In the genomic region with DNA sequence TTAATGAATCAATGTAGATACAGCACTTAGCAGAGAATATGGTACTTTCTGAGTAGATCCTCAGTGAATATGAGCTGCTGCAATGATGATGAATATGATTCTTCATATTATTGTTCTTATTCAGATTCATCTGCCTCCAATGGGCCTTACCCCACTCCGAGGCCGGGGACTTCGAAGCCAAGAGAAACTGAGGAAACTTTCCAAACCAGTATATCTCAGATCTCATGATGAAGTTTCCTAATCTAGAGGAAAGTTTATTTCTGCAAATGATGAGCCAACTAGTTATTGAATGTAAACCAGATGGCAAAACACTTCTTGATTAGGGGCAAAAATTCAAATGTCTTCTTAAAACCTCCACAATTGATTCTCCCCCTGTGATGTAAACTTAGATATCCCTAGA, we compare ENCODE assay signal across 25 cellular contexts.
"Had no signal": no experiment of that assay in that cellular context is flagged by ENCODE, and none has a peak within 500 bp of the region (broad histone marks: within the 10 kb centered on the region; RNA-seq: fewer than 3 reads in every experiment).

No MANE protein-coding gene starts in this region.

- H3K79me2 ChIP-seq: hepatocyte had no signal

- H3K27me3 ChIP-seq: colonic mucosa, esophagus squamous epithelium, foreskin keratinocyte, gastroesophageal sphincter, heart left ventricle, hepatocyte, left lung, right atrium auricular region, sigmoid colon, tibial nerve, upper lobe of left lung had no signal

- ATAC-seq: foreskin keratinocyte; gastroesophageal sphincter; heart left ventricle; left lung; naive thymus-derived CD8-positive, alpha-beta T cell; stimulated activated memory B cell treated with anti-CD40 and anti-IgM and Interleukin-4, amounts not matched to agents 10 μg/mL and 1 μg/mL and 100 μg/mL, for 72 hours; stimulated activated naive CD8-positive, alpha-beta T cell treated with anti-CD3 and anti-CD28 coated beads, Interleukin-15, Interleukin-2, amounts not matched to agents 100 U/mL and 50 U/mL, for 24 hours had no signal

- H3K27ac Mint-ChIP-seq: stimulated activated memory B cell treated with anti-CD40 and anti-IgM and Interleukin-4, amounts not matched to agents 10 μg/mL and 1 μg/mL and 100 μg/mL, for 72 hours had no signal

- H3K4me3 ChIP-seq: colonic mucosa, esophagus squamous epithelium, gastroesophageal sphincter, heart left ventricle, hepatocyte, left lung, prostate gland, right atrium auricular region, sigmoid colon, thoracic aorta, tibial nerve, upper lobe of left lung had no signal

- H3K36me3 ChIP-seq: colonic mucosa, prostate gland had no signal

- H2AFZ ChIP-seq: hepatocyte had no signal

- H3K27me3 Mint-ChIP-seq: naive thymus-derived CD8-positive, alpha-beta T cell; stimulated activated memory B cell treated with anti-CD40 and anti-IgM and Interleukin-4, amounts not matched to agents 10 μg/mL and 1 μg/mL and 100 μg/mL, for 72 hours had no signal

- H3K4me3 Mint-ChIP-seq: naive thymus-derived CD8-positive, alpha-beta T cell; nephron progenitor cell; stimulated activated memory B cell treated with anti-CD40 and anti-IgM and Interleukin-4, amounts not matched to agents 10 μg/mL and 1 μg/mL and 100 μg/mL, for 72 hours had no signal

- H3K27ac ChIP-seq: colonic mucosa, esophagus squamous epithelium, foreskin keratinocyte, gastroesophageal sphincter, heart left ventricle, hepatocyte, left lung, prostate gland, right atrium auricular region, sigmoid colon, thoracic aorta, upper lobe of left lung had no signal

- DNase-seq: colonic mucosa; dermis blood vessel endothelial cell; effector memory CD4-positive, alpha-beta T cell; esophagus squamous epithelium; foreskin keratinocyte; heart left ventricle; kidney; left lung; mesendoderm; naive thymus-derived CD8-positive, alpha-beta T cell; nephron progenitor cell; nucleus accumbens; sigmoid colon; stimulated activated CD4-positive, alpha-beta T cell treated with anti-CD3 and anti-CD28 coated beads, Interleukin-2, amount 100 ng/mL, for 24 hours; stimulated activated CD4-positive, alpha-beta T cell treated with anti-CD3 and anti-CD28 coated beads, Interleukin-4, amount 100 ng/mL, for 24 hours; stimulated activated naive CD8-positive, alpha-beta T cell treated with anti-CD3 and anti-CD28 coated beads, Interleukin-15, Interleukin-2, amounts not matched to agents 100 U/mL and 50 U/mL, for 24 hours; upper lobe of left lung had no signal

- H3K4me1 ChIP-seq: colonic mucosa, esophagus squamous epithelium, foreskin keratinocyte, gastroesophageal sphincter, prostate gland had no signal

- H3K9me3 Mint-ChIP-seq: nephron progenitor cell; stimulated activated memory B cell treated with anti-CD40 and anti-IgM and Interleukin-4, amounts not matched to agents 10 μg/mL and 1 μg/mL and 100 μg/mL, for 72 hours had no signal

- H3K4me1 Mint-ChIP-seq: stimulated activated memory B cell treated with anti-CD40 and anti-IgM and Interleukin-4, amounts not matched to agents 10 μg/mL and 1 μg/mL and 100 μg/mL, for 72 hours had no signal

- H3K9me3 ChIP-seq: colonic mucosa, esophagus squamous epithelium, gastroesophageal sphincter, heart left ventricle, left lung, prostate gland, right atrium auricular region, sigmoid colon, thoracic aorta, tibial nerve, upper lobe of left lung had no signal

- H3K4me2 ChIP-seq: hepatocyte had no signal

- FAIRE-seq: kidney, urothelium cell line had no signal
